Comparison of ENCODE assay signal across 8 cellular contexts in genomic region chr4:20251796-20252655, GRCh38. TPM values are rescaled to one million over a fixed set of nuclear protein-coding genes. Genes with fewer than 3 reads are reported as not detected.
DNase-seq lines count a peak whose midpoint lies in the region; ATAC-seq and TF ChIP-seq lines count a peak whose summit lies in the region.

TSS of gene SLIT2 (plus strand) at chr4:20251905. CDS start at chr4:20253816, 1,911 bp downstream.

- H3K4me1 Mint-ChIP-seq in neural crest cell, result peaks cover 49% of the 10 kb centered on the region

- TF ChIP-seq CTCF in foreskin keratinocyte (conservative IDR thresholded peaks at IDR 0.05) (no peak), neural crest cell (conservative IDR thresholded peaks at IDR 0.05) (no peak)

- H3K4me1 ChIP-seq in foreskin keratinocyte, result no peaks in the 10 kb centered on the region

- no peak within 1 kb of the TSS for H3K27ac Mint-ChIP-seq in neural crest cell (ENCODE audit: unreplicated experiment)

- ATAC-seq in GM18517 (IDR thresholded peaks at IDR 0.05; ENCODE audit: unreplicated experiment) (peak; percentile 69), HG03025 (IDR thresholded peaks at IDR 0.05; ENCODE audit: low FRiP score, unreplicated experiment) (peak; percentile 84), foreskin keratinocyte (peak; percentile 77)

- peaks cover 58% of the 10 kb centered on the region for H3K27me3 Mint-ChIP-seq in neural crest cell (ENCODE audit: low read depth)

- no peaks in the 10 kb centered on the region for H3K9me3 Mint-ChIP-seq in neural crest cell

- H3K27ac ChIP-seq in foreskin keratinocyte, result no peak within 1 kb of the TSS

- no peaks in the 10 kb centered on the region for H3K36me3 Mint-ChIP-seq in neural crest cell (ENCODE audit: low read depth)

- peak within 1 kb of the TSS; percentile 93 for H3K4me3 Mint-ChIP-seq in neural crest cell

- H3K27me3 ChIP-seq in foreskin keratinocyte, result no peaks in the 10 kb centered on the region

- DNase-seq in AG08395 (ENCODE audit: low spot score), result peak; percentile 94
- DNase-seq in NCI-H2081 treated with DMSO at 0.1 percent for 48 hours (lab: John Stamatoyannopoulos, UW), result peak; percentile 41
- DNase-seq in activated T-cell treated with anti-CD3 and anti-CD28 coated beads, Interleukin-2, amount 50 U/mL, for 48 hours, result peak; percentile 36 to 52
- DNase-seq in foreskin keratinocyte, result peak in 1 of 2 donors; percentile 70
- peak; percentile 78 for DNase-seq in neural crest cell (ENCODE audit: low read depth, low spot score)
- DNase-seq in GM19240 (ENCODE audit: insufficient read length, low spot score), result no peak

RNA-seq across cellular contexts. Expression of gene SLIT2, which starts in this region (rescaled TPM):
- total RNA-seq in foreskin keratinocyte (22.6 and 26.9 TPM in 2 replicates), neural crest cell (21.8 and 22.1 TPM in 2 replicates)
- 4.5 and 6.0 TPM in 2 replicates for polyA plus RNA-seq in foreskin keratinocyte
